Comparison of ENCODE assay signal across 11 cellular contexts in genomic region chr15:70792171-70792573, GRCh38. TPM values are rescaled to one million over a fixed set of nuclear protein-coding genes. Genes with fewer than 3 reads are reported as not detected.
DNase-seq lines count a peak whose midpoint lies in the region; ATAC-seq, FAIRE-seq and TF ChIP-seq lines count a peak whose summit lies in the region.
"Had no signal": no experiment of that assay in that cellular context is flagged by ENCODE, and none has a peak within 500 bp of the region (broad histone marks: within the 10 kb centered on the region; RNA-seq: fewer than 3 reads in every experiment).

No MANE protein-coding gene starts in this region.

- no peak overlapping the region for H3K4me3 ChIP-seq in PC-3 (ENCODE audit: low read length)

- H3K9me3 ChIP-seq in PC-3 (ENCODE audit: low read length) = no peaks in the 10 kb centered on the region

- peaks cover 14% of the 10 kb centered on the region for H3K79me2 ChIP-seq in PC-3 (ENCODE audit: low read length)

- peaks cover 8% of the 10 kb centered on the region for H3F3A ChIP-seq in PC-3 (ENCODE audit: low read length, unreplicated experiment)

- peaks cover 18% of the 10 kb centered on the region for H3K27me3 Mint-ChIP-seq in central memory CD8-positive, alpha-beta T cell
- peaks cover 5% of the 10 kb centered on the region for H3K27me3 Mint-ChIP-seq in activated CD4-positive, alpha-beta T cell treated with anti-CD3 and anti-CD28 coated beads for 36 hours

- H2AFZ ChIP-seq in PC-3 (ENCODE audit: low read length) = no peak overlapping the region

- intact Hi-C loops in PC-3 (cut with micrococcal nuclease) = no loop called here
- intact Hi-C loops in activated CD4-positive, alpha-beta T cell treated with anti-CD3 and anti-CD28 coated beads for 36 hours (cut with DNase I, micrococcal nuclease) = no loop called here

- H3K4me1 ChIP-seq in PC-3 (ENCODE audit: insufficient read depth, low read length) = peaks cover 83% of the 10 kb centered on the region

- BruUV-seq in PC-3 (replicated peaks; lab: Mats Ljungman, UMichigan) = no TSS peak

- no peaks in the 10 kb centered on the region for H3K9me3 Mint-ChIP-seq in central memory CD8-positive, alpha-beta T cell
- no peaks in the 10 kb centered on the region for H3K9me3 Mint-ChIP-seq in activated CD4-positive, alpha-beta T cell treated with anti-CD3 and anti-CD28 coated beads for 36 hours (ENCODE audit: low read depth)

- no peaks in the 10 kb centered on the region for H3K27me3 ChIP-seq in PC-3 (ENCODE audit: low read length)

- FAIRE-seq in urothelium cell line (lab: Jason Lieb, UNC) = no peak

- CTCF ChIA-PET in PC-3 (lab: Charles Lee) = interaction anchor here (0.5 kb wide), 1 partner anchor 284 kb away, joined by 5 read pairs; no protein-coding TSS in a partner anchor
- CTCF ChIA-PET in activated CD4-positive, alpha-beta T cell treated with anti-CD3 and anti-CD28 coated beads for 36 hours (lab: Charles Lee) = no interaction called here

- peak; percentile 65 for ATAC-seq in PC-3
- no peak for ATAC-seq in central memory CD8-positive, alpha-beta T cell (replicated peaks; ENCODE audit: extremely low read depth, poor library complexity, severe bottlenecking)
- ATAC-seq in activated CD4-positive, alpha-beta T cell treated with anti-CD3 and anti-CD28 coated beads for 36 hours = no peak

- H3K9me2 ChIP-seq in PC-3 (replicated peaks; ENCODE audit: low read length) = no peaks in the 10 kb centered on the region

- H3K27ac ChIP-seq in PC-3 (ENCODE audit: low read length) = peak overlapping the region; percentile 62

- peak overlapping the region; percentile 37 for H3K4me2 ChIP-seq in PC-3 (ENCODE audit: low read length)

- no peaks in the 10 kb centered on the region for H3K4me1 Mint-ChIP-seq in central memory CD8-positive, alpha-beta T cell
- no peaks in the 10 kb centered on the region for H3K4me1 Mint-ChIP-seq in activated CD4-positive, alpha-beta T cell treated with anti-CD3 and anti-CD28 coated beads for 36 hours

- no peaks in the 10 kb centered on the region for H3K36me3 ChIP-seq in PC-3 (ENCODE audit: low read depth, low read length)

- POLR2A ChIA-PET in PC-3 (lab: Charles Lee; ENCODE audit: unreplicated experiment) = no interaction called here
- POLR2A ChIA-PET in activated CD4-positive, alpha-beta T cell treated with anti-CD3 and anti-CD28 coated beads for 36 hours (lab: Charles Lee) = no interaction called here

- H3K36me3 Mint-ChIP-seq in central memory CD8-positive, alpha-beta T cell (ENCODE audit: insufficient read depth) = no peaks in the 10 kb centered on the region
- no peaks in the 10 kb centered on the region for H3K36me3 Mint-ChIP-seq in activated CD4-positive, alpha-beta T cell treated with anti-CD3 and anti-CD28 coated beads for 36 hours (ENCODE audit: low read depth)

- DNase-seq in EH (ENCODE audit: low read depth) (peak; percentile 93), PC-3 (peak; percentile 93), myocyte (ENCODE audit: low read depth) (peak; percentile 47), urothelium cell line (ENCODE audit: low spot score) (no peak), NOMO-1 treated with DMSO at 0.1 percent for 48 hours (lab: John Stamatoyannopoulos, UW; ENCODE audit: unreplicated experiment) (no peak), HPDE6-E6E7 (ENCODE audit: extremely low spot score) (no peak)
- DNase-seq in central memory CD8-positive, alpha-beta T cell (ENCODE audit: low spot score in 2 of 2) = no peak
- DNase-seq in activated CD4-positive, alpha-beta T cell treated with anti-CD3 and anti-CD28 coated beads for 36 hours = no peak
- DNase-seq: activated CD4-positive, alpha-beta T cell treated with anti-CD3 and anti-CD28 coated beads for 1 hour; stimulated activated CD4-positive, alpha-beta T cell treated with anti-CD3 and anti-CD28 coated beads, Interleukin-4, amount 100 ng/mL, for 24 hours; stimulated activated naive CD4-positive, alpha-beta T cell had no signal

- H4K20me1 ChIP-seq in PC-3 (ENCODE audit: low read length) = no peaks in the 10 kb centered on the region

- peak overlapping the region; percentile 68 for H3K27ac Mint-ChIP-seq in central memory CD8-positive, alpha-beta T cell (ENCODE audit: low read depth)
- no peak overlapping the region for H3K27ac Mint-ChIP-seq in activated CD4-positive, alpha-beta T cell treated with anti-CD3 and anti-CD28 coated beads for 36 hours

- no peak overlapping the region for H3K4me3 Mint-ChIP-seq in central memory CD8-positive, alpha-beta T cell
- H3K4me3 Mint-ChIP-seq in activated CD4-positive, alpha-beta T cell treated with anti-CD3 and anti-CD28 coated beads for 36 hours = no peak overlapping the region

- no peak overlapping the region for H3K9ac ChIP-seq in PC-3 (ENCODE audit: low read length)

- no peak for TF ChIP-seq CTCF in PC-3 (conservative IDR thresholded peaks at IDR 0.05; ENCODE audit: low read depth, low read length)

RNA-seq across cellular contexts. Expression of gene UACA, which starts 28.8 kb away (rescaled TPM):
- total RNA-seq in PC-3 (2014; rRNA removed) (21.7 and 26.7 TPM in 2 replicates), myocyte (31.5 and 45.4 TPM in 2 replicates)
- 61.8 TPM for polyA plus RNA-seq in myocyte (2012)
- 1 to 10 TPM; 6.6 TPM for total RNA-seq in activated CD4-positive, alpha-beta T cell treated with anti-CD3 and anti-CD28 coated beads for 36 hours

Comparison
In these comparisons a context has a peak if more than half of its experiments do, and no peak if none do; other contexts are left out.
1. DNase-seq: peak in EH (single experiment), PC-3 (single experiment) and myocyte (single experiment); none in central memory CD8-positive, alpha-beta T cell (0 of 2), activated CD4-positive, alpha-beta T cell treated with anti-CD3 and anti-CD28 coated beads for 36 hours (single experiment), urothelium cell line (single experiment), NOMO-1 treated with DMSO at 0.1 percent for 48 hours (single experiment) and HPDE6-E6E7 (single experiment).